17 cellular contexts compared by ENCODE assay signal in the genomic region with DNA sequence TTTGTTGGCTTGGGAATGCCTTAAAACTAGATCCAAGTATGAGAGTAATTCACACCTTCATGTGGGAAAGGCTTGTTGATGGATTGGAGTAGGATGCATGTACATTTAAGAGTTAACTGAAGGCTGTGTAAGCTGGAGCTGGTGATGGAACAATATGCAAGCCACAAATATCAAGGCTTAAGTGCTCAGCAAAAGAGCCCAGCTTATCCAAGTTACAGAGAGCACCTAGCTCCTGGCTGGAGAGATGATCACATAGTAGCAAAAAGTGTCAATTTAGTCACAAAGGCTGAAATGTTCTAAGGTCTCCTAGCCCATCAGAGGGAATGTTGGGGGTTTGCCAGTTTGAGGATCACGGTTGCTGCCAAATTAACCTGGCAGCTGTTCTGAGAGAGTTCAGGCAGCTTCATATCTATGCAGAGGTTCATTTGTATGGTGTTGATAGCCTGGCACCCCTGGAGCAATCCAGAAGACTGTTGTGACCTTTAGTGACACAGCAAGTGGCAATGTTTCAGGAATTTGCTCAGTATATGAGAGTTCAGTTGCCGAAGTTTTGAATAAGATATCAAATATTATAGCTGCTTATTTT.
DNase-seq lines count a peak whose midpoint lies in the region; ATAC-seq lines count a peak whose summit lies in the region.
"Had no signal": no experiment of that assay in that cellular context is flagged by ENCODE, and none has a peak within 500 bp of the region (broad histone marks: within the 10 kb centered on the region; RNA-seq: fewer than 3 reads in every experiment).

No MANE protein-coding gene starts in this region.

- no peaks in the 10 kb centered on the region for H3K27me3 ChIP-seq in right cardiac atrium (ENCODE audit: control insufficient read depth, insufficient read depth)
- H3K27me3 ChIP-seq: BE2C had no signal

- ATAC-seq in right cardiac atrium = peak; percentile 54 to 62
- ATAC-seq in GM21576 (IDR thresholded peaks at IDR 0.05; ENCODE audit: unreplicated experiment) = no peak
- ATAC-seq: HCT116, SK-N-SH treated with all-trans-retinoic acid at 6 μM for 48 hours had no signal

- peaks cover 3% of the 10 kb centered on the region for H3K4me1 ChIP-seq in right cardiac atrium (ENCODE audit: control insufficient read depth, insufficient read depth, low read length)
- H3K4me1 ChIP-seq: BE2C had no signal

- 38% methylated on average over 2 of the region's 2 CpGs for WGBS in right cardiac atrium

- H3K27ac ChIP-seq in right cardiac atrium (ENCODE audit: low read length) = no peak overlapping the region
- H3K27ac ChIP-seq: KMS-11, PC-9, RWPE1 had no signal

- no peaks in the 10 kb centered on the region for H3K9me3 ChIP-seq in right cardiac atrium (ENCODE audit: control insufficient read depth, low read length)
- H3K9me3 ChIP-seq: BE2C had no signal

- intact Hi-C loops in right cardiac atrium (cut with DNase I) = no loop called here

- peak; percentile 49 for DNase-seq in DMS 273 treated with DMSO at 0.1 percent for 48 hours (lab: John Stamatoyannopoulos, UW)
- peak; percentile 70 for DNase-seq in NCI-H1694 (lab: John Stamatoyannopoulos, UW)
- DNase-seq in astrocyte of the hippocampus (ENCODE audit: low read depth, low spot score) = peak; percentile 13
- no peak for DNase-seq in right cardiac atrium
- no peak for DNase-seq in DMS153 (lab: John Stamatoyannopoulos, UW)
- DNase-seq in NCI-H524 treated with DMSO at 0.1 percent for 48 hours (lab: John Stamatoyannopoulos, UW) = no peak
- DNase-seq: BE2C, IMR-90, NCI-H1436, NCI-H2029, NCI-H69, PC-9 had no signal

- no peak overlapping the region for H3K4me3 ChIP-seq in right cardiac atrium (ENCODE audit: low read length)
- H3K4me3 ChIP-seq: PC-9 had no signal

Comparison
In these comparisons a context has a peak if more than half of its experiments do, and no peak if none do; other contexts are left out.
1. DNase-seq: peak in DMS 273 treated with DMSO at 0.1 percent for 48 hours (single experiment), NCI-H1694 (single experiment) and astrocyte of the hippocampus (single experiment); none in right cardiac atrium (0 of 3), DMS153 (single experiment) and NCI-H524 treated with DMSO at 0.1 percent for 48 hours (single experiment).